Comparison of ENCODE assay signal across 8 cellular contexts in genomic region chr20:51014797-51015722, GRCh38. TPM values are rescaled to one million over a fixed set of nuclear protein-coding genes. Genes with fewer than 3 reads are reported as not detected.
A peak's percentile ranks its signal among the peaks of the same experiment; 100 is the strongest.
DNase-seq lines count a peak whose midpoint lies in the region; ATAC-seq and TF ChIP-seq lines count a peak whose summit lies in the region.

No MANE protein-coding gene starts in this region.

- H3K36me3 Mint-ChIP-seq in nephron progenitor cell (ENCODE audit: low read depth): peaks cover 42% of the 10 kb centered on the region
- H3K36me3 Mint-ChIP-seq in naive thymus-derived CD8-positive, alpha-beta T cell: no peaks in the 10 kb centered on the region

- H3K4me3 ChIP-seq in epithelial cell of proximal tubule (ENCODE audit: low read depth, low read length): no peak overlapping the region

- H3K27ac Mint-ChIP-seq in nephron progenitor cell: peak overlapping the region; percentile 95
- peak overlapping the region in 1 of 10 donors; percentile 63 for H3K27ac Mint-ChIP-seq in naive thymus-derived CD8-positive, alpha-beta T cell

- DNase-seq in DMS53 (lab: John Stamatoyannopoulos, UW): peak; percentile 38
- no peak for DNase-seq in DMS53 treated with DMSO at 0.1 percent for 48 hours (lab: John Stamatoyannopoulos, UW; ENCODE audit: unreplicated experiment)
- DNase-seq in HPDE6-E6E7 (ENCODE audit: extremely low spot score): peak; percentile 94
- peak; percentile 79 for DNase-seq in SK-MEL-5 (ENCODE audit: low read depth, low spot score)
- DNase-seq in epithelial cell of proximal tubule (ENCODE audit: low read depth): no peak
- peak; percentile 82 for DNase-seq in nephron progenitor cell
- DNase-seq in naive thymus-derived CD8-positive, alpha-beta T cell: no peak

- POLR2A ChIA-PET in naive thymus-derived CD8-positive, alpha-beta T cell (lab: Charles Lee): no interaction called here

- H3K9me3 Mint-ChIP-seq in nephron progenitor cell: no peaks in the 10 kb centered on the region
- H3K9me3 Mint-ChIP-seq in naive thymus-derived CD8-positive, alpha-beta T cell: no peaks in the 10 kb centered on the region

- H3K4me3 Mint-ChIP-seq in nephron progenitor cell: peak overlapping the region; percentile 50
- no peak overlapping the region for H3K4me3 Mint-ChIP-seq in naive thymus-derived CD8-positive, alpha-beta T cell

- in situ Hi-C loops in SK-MEL-5 (cut with HindIII; ENCODE audit: low pct_unique_long_range_greater_than_20kb, low sequenced_read_pairs): no loop called here

- no peaks in the 10 kb centered on the region for H3K27me3 Mint-ChIP-seq in nephron progenitor cell (ENCODE audit: low read depth, poor library complexity)
- H3K27me3 Mint-ChIP-seq in naive thymus-derived CD8-positive, alpha-beta T cell: peaks cover 15 to 44% (median 34%) of the 10 kb centered on the region in 5 donors

- TF ChIP-seq CTCF in epithelial cell of proximal tubule (conservative IDR thresholded peaks at IDR 0.05; ENCODE audit: low read depth, low read length): peak; percentile 84
- TF ChIP-seq CTCF in nephron progenitor cell (IDR thresholded peaks at IDR 0.05): peak; percentile 63

- H3K4me1 Mint-ChIP-seq in nephron progenitor cell: peaks cover 69% of the 10 kb centered on the region
- peaks cover 0 to 1% (median 0%) of the 10 kb centered on the region in 4 donors for H3K4me1 Mint-ChIP-seq in naive thymus-derived CD8-positive, alpha-beta T cell

- ATAC-seq in naive thymus-derived CD8-positive, alpha-beta T cell: no peak
- ATAC-seq in HG02885 (IDR thresholded peaks at IDR 0.05; ENCODE audit: poor library complexity, unreplicated experiment): no peak

RNA-seq across cellular contexts. Expression of gene KCNG1, which starts 7.8 kb away (rescaled TPM):
- total RNA-seq in SK-MEL-5 (2014; rRNA removed; shearing (Covaris generic)): 22.3 and 22.9 TPM in 2 replicates
- polyA plus RNA-seq in SK-MEL-5 (2015; cell fraction: cytosol; rRNA removed): 60.1 and 62.1 TPM in 2 replicates
- polyA plus RNA-seq in SK-MEL-5 (2015; cell fraction: nucleus; rRNA removed): 42.1 and 68.5 TPM in 2 replicates
- 5.2 and 10.5 TPM in 2 replicates for total RNA-seq in epithelial cell of proximal tubule
- 1 to 10 TPM; 1.8 to 2.3 TPM for total RNA-seq in naive thymus-derived CD8-positive, alpha-beta T cell
- polyA plus RNA-seq in naive thymus-derived CD8-positive, alpha-beta T cell: not detected

RNA-seq across cellular contexts. Expression of gene MOCS3, which starts 56.4 kb away (rescaled TPM):
- total RNA-seq in SK-MEL-5 (2014; rRNA removed; shearing (Covaris generic)): 11.7 and 13.9 TPM in 2 replicates
- 10.4 and 10.9 TPM in 2 replicates for polyA plus RNA-seq in SK-MEL-5 (2015; cell fraction: cytosol; rRNA removed)
- polyA plus RNA-seq in SK-MEL-5 (2015; cell fraction: nucleus; rRNA removed): 4.4 and 4.6 TPM in 2 replicates
- total RNA-seq in epithelial cell of proximal tubule: 5.3 and 6.4 TPM in 2 replicates
- total RNA-seq in naive thymus-derived CD8-positive, alpha-beta T cell: 1 to 10 TPM; 8.4 to 8.8 TPM
- 1 to 10 TPM; 3.5 to 4.8 (median 4.6) TPM for polyA plus RNA-seq in naive thymus-derived CD8-positive, alpha-beta T cell

RNA-seq across cellular contexts. Expression of gene DPM1, which starts 56.7 kb away (rescaled TPM):
- 109 and 126 TPM in 2 replicates for total RNA-seq in SK-MEL-5 (2014; rRNA removed; shearing (Covaris generic))
- polyA plus RNA-seq in SK-MEL-5 (2015; cell fraction: cytosol; rRNA removed): 73.2 and 76.4 TPM in 2 replicates
- polyA plus RNA-seq in SK-MEL-5 (2015; cell fraction: nucleus; rRNA removed): 62.8 and 78.5 TPM in 2 replicates
- total RNA-seq in epithelial cell of proximal tubule: 72.8 and 74.3 TPM in 2 replicates
- total RNA-seq in naive thymus-derived CD8-positive, alpha-beta T cell: 10 to 100 TPM; 45.4 to 46.6 TPM
- polyA plus RNA-seq in naive thymus-derived CD8-positive, alpha-beta T cell: 10 to 100 TPM; 65.0 to 79.8 (median 75.3) TPM

Comparison
In these comparisons a context has a peak if more than half of its experiments do, and no peak if none do; other contexts are left out.
1. DNase-seq: peak in DMS53 (single experiment), HPDE6-E6E7 (single experiment), SK-MEL-5 (single experiment) and nephron progenitor cell (single experiment); none in DMS53 treated with DMSO at 0.1 percent for 48 hours (single experiment), epithelial cell of proximal tubule (single experiment) and naive thymus-derived CD8-positive, alpha-beta T cell (0 of 10).